In the genomic region with DNA sequence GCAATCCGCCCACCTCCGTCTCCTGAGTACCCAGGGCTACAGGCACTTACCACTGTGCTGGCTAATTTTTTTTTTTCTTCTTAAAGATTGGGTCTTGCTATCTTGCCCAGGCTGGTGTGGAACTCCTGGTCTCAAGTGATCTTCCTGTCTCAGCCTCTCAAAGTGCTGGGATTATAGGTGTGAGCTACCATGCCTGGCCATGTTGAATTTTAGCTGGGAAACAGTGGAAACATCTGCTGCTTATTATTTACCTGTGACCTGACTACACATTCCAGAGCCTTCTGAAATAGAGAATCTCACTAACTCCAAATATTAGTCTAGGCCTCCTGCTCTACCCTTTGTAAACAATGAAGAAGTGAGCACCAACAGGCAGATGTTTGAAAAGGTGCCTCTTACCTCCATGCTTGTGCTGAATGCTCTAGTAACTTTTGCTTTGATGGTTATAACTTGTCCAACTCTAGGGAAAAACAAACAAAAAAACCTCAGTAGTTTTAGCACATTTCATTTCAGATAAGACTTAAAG, we compare ENCODE assay signal across 1 cellular context.
TF ChIP-seq lines count a peak whose summit lies in the region.

No MANE protein-coding gene starts in this region.

TF ChIP-seq in HepG2, 621 proteins besides CTCF, POLR2A, EP300 and RAD21 (continued from another document):
- TF ChIP-seq TCF12 (IDR thresholded peaks at IDR 0.05) (no peak), TCF12 (CRISPR knock-in tag; IDR thresholded peaks at IDR 0.05) (peak; percentile 70; the same call in 1 of the 2 replicates), GTF3A (CRISPR knock-in tag; conservative IDR thresholded peaks at IDR 0.05) (no peak), MNT (IDR thresholded peaks at IDR 0.05) (no peak), ARNTL (CRISPR knock-in tag; IDR thresholded peaks at IDR 0.05) (peak; percentile 28; the same call in 1 of the 2 replicates), MXI1 (IDR thresholded peaks at IDR 0.05; ENCODE audit: borderline replicate concordance, low read depth, low read length) (no peak), HCFC1 (IDR thresholded peaks at IDR 0.05; ENCODE audit: low read depth, low read length) (no peak), ZNF564 (CRISPR knock-in tag; IDR thresholded peaks at IDR 0.05) (peak; percentile 50; the same call in 1 of the 2 replicates), SMC3 (IDR thresholded peaks at IDR 0.05; ENCODE audit: low read length) (no peak), NR1H2 (CRISPR knock-in tag; IDR thresholded peaks at IDR 0.05; ENCODE audit: borderline replicate concordance, low read depth) (no peak), SOX5 (CRISPR knock-in tag; IDR thresholded peaks at IDR 0.05; ENCODE audit: borderline replicate concordance) (peak; percentile 65; the same call in 1 of the 2 replicates), RNF2 (conservative IDR thresholded peaks at IDR 0.05; ENCODE audit: low read depth) (no peak), MBNL3 (CRISPR knock-in tag; conservative IDR thresholded peaks at IDR 0.05) (no peak), ZNF510 (CRISPR knock-in tag; IDR thresholded peaks at IDR 0.05; ENCODE audit: low read depth) (no peak), AKNA (CRISPR knock-in tag; IDR thresholded peaks at IDR 0.05; ENCODE audit: borderline replicate concordance) (no peak), GZF1 (CRISPR knock-in tag; IDR thresholded peaks at IDR 0.05) (no peak), JARID2 (CRISPR knock-in tag; IDR thresholded peaks at IDR 0.05; ENCODE audit: insufficient replicate concordance) (no peak), ZNF180 (CRISPR knock-in tag; IDR thresholded peaks at IDR 0.05; ENCODE audit: borderline replicate concordance, low read depth) (no peak), CBX5 (CRISPR knock-in tag; IDR thresholded peaks at IDR 0.05; ENCODE audit: borderline replicate concordance) (no peak), IRX3 (CRISPR knock-in tag; IDR thresholded peaks at IDR 0.05; ENCODE audit: borderline replicate concordance, low read depth) (no peak), CEBPB (IDR thresholded peaks at IDR 0.05; ENCODE audit: borderline replicate concordance, low read depth, low read length) (no peak), KDM2A (CRISPR knock-in tag; IDR thresholded peaks at IDR 0.05; ENCODE audit: borderline replicate concordance, low read depth) (no peak), ZBTB7B (CRISPR knock-in tag; IDR thresholded peaks at IDR 0.05) (0 out of 2 replicates have a peak, but pooled peaks have one; percentile 17), ARID5B (CRISPR knock-in tag; IDR thresholded peaks at IDR 0.05) (peak; percentile 94), TRIM24 (CRISPR knock-in tag; IDR thresholded peaks at IDR 0.05) (no peak), HDAC2 (CRISPR knock-in tag; IDR thresholded peaks at IDR 0.05) (peak; percentile 86; the same call in 1 of the 2 replicates), FOXA1 (IDR thresholded peaks at IDR 0.05) (no peak), FOXA1 (CRISPR knock-in tag; IDR thresholded peaks at IDR 0.05) (peak; percentile 84), ZFP62 (CRISPR knock-in tag; IDR thresholded peaks at IDR 0.05) (no peak), ZNF607 (CRISPR knock-in tag; IDR thresholded peaks at IDR 0.05; ENCODE audit: borderline replicate concordance) (peak; percentile 54; the same call in 1 of the 2 replicates), ZNF224 (CRISPR knock-in tag; IDR thresholded peaks at IDR 0.05) (no peak), ZSCAN25 (CRISPR knock-in tag; IDR thresholded peaks at IDR 0.05) (0 out of 2 replicates have a peak, but pooled peaks have one; percentile 37), ISX (CRISPR knock-in tag; conservative IDR thresholded peaks at IDR 0.05) (no peak), ZBTB1 (CRISPR knock-in tag; IDR thresholded peaks at IDR 0.05; ENCODE audit: borderline replicate concordance) (no peak), ZNF251 (CRISPR knock-in tag; IDR thresholded peaks at IDR 0.05) (no peak), NKX3-1 (CRISPR knock-in tag; IDR thresholded peaks at IDR 0.05) (peak; percentile 70), ZNF354B (CRISPR knock-in tag; IDR thresholded peaks at IDR 0.05) (no peak), HMGXB4 (CRISPR knock-in tag; IDR thresholded peaks at IDR 0.05; ENCODE audit: borderline replicate concordance in 1 of 2, low read depth in 1 of 2) (no peak), NFKBIZ (CRISPR knock-in tag; IDR thresholded peaks at IDR 0.05) (no peak), ZNF143 (CRISPR knock-in tag; IDR thresholded peaks at IDR 0.05) (no peak), FOXO1 (CRISPR knock-in tag; IDR thresholded peaks at IDR 0.05) (peak; percentile 81; the same call in 1 of the 2 replicates), SMARCE1 (IDR thresholded peaks at IDR 0.05; ENCODE audit: borderline replicate concordance) (no peak)
- TF ChIP-seq, protein P1, sequence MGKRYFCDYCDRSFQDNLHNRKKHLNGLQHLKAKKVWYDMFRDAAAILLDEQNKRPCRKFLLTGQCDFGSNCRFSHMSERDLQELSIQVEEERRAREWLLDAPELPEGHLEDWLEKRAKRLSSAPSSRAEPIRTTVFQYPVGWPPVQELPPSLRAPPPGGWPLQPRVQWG (CRISPR knock-in tag; IDR thresholded peaks at IDR 0.05; ENCODE audit: borderline replicate concordance, low read depth), result no peak
- TF ChIP-seq, protein P2, sequence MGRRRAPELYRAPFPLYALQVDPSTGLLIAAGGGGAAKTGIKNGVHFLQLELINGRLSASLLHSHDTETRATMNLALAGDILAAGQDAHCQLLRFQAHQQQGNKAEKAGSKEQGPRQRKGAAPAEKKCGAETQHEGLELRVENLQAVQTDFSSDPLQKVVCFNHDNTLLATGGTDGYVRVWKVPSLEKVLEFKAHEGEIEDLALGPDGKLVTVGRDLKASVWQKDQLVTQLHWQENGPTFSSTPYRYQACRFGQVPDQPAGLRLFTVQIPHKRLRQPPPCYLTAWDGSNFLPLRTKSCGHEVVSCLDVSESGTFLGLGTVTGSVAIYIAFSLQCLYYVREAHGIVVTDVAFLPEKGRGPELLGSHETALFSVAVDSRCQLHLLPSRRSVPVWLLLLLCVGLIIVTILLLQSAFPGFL (CRISPR knock-in tag; IDR thresholded peaks at IDR 0.05), result no peak
- TF ChIP-seq, protein P3, sequence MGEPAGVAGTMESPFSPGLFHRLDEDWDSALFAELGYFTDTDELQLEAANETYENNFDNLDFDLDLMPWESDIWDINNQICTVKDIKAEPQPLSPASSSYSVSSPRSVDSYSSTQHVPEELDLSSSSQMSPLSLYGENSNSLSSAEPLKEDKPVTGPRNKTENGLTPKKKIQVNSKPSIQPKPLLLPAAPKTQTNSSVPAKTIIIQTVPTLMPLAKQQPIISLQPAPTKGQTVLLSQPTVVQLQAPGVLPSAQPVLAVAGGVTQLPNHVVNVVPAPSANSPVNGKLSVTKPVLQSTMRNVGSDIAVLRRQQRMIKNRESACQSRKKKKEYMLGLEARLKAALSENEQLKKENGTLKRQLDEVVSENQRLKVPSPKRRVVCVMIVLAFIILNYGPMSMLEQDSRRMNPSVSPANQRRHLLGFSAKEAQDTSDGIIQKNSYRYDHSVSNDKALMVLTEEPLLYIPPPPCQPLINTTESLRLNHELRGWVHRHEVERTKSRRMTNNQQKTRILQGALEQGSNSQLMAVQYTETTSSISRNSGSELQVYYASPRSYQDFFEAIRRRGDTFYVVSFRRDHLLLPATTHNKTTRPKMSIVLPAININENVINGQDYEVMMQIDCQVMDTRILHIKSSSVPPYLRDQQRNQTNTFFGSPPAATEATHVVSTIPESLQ (CRISPR knock-in tag; conservative IDR thresholded peaks at IDR 0.05), result no peak
- TF ChIP-seq, protein P4, sequence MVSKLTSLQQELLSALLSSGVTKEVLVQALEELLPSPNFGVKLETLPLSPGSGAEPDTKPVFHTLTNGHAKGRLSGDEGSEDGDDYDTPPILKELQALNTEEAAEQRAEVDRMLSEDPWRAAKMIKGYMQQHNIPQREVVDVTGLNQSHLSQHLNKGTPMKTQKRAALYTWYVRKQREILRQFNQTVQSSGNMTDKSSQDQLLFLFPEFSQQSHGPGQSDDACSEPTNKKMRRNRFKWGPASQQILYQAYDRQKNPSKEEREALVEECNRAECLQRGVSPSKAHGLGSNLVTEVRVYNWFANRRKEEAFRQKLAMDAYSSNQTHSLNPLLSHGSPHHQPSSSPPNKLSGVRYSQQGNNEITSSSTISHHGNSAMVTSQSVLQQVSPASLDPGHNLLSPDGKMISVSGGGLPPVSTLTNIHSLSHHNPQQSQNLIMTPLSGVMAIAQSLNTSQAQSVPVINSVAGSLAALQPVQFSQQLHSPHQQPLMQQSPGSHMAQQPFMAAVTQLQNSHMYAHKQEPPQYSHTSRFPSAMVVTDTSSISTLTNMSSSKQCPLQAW (CRISPR knock-in tag; IDR thresholded peaks at IDR 0.05), result peak; percentile 86
